9 cellular contexts compared by ENCODE assay signal in the genomic region with DNA sequence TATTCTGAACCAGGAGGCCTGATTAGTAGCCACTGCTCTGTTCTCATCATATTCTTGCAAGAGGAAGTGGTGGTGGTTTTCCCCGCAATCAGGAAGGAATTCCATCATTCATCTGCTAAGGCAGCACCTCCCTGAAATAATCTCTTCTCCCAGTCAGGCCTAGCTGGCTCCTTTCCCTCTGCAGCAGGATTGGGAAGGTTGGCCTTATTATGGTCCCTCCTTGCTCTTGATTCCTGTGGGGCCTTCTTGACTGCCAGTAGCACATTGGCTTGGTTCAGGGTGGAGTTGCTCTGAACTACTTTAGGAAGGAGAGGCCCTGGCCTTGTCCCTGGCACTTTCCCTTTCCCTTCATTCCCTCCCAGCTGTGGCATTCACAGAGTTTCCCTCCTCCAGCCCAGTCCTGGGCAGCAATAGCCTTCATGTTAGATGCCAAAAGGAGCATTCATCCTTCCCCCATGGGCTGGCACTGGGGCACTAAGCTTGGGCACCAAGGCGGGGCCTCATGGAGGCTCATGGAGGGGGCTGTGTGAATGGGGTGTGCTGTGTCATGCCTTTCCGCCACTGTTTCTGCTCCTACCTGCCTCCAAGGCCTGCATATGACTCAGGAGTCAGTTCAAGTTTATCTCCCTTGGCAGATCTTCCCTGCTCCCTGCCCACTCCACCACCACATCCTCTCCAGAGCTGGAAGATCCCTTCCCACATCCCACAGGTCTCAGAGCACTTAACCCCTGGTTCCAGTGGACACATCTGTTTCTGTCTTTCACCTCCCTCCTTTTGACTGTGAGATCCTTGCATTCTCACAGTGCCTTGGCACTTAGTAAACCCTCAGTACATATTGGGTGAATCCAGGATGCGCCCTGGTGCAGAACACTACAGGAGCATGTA. TPM values are rescaled to one million over a fixed set of nuclear protein-coding genes. Genes with fewer than 3 reads are reported as not detected.
DNase-seq lines count a peak whose midpoint lies in the region; TF ChIP-seq lines count a peak whose summit lies in the region.
"Had no signal": no experiment of that assay in that cellular context is flagged by ENCODE, and none has a peak within 500 bp of the region (broad histone marks: within the 10 kb centered on the region; RNA-seq: fewer than 3 reads in every experiment).

No MANE protein-coding gene starts in this region.

- no peak overlapping the region for H3K27ac ChIP-seq in tibial artery

- TF ChIP-seq POLR2A in NB4 (IDR thresholded peaks at IDR 0.05; ENCODE audit: extremely low read depth, insufficient read length): no peak

- H3K36me3 Mint-ChIP-seq in chondrocyte (ENCODE audit: low read depth): no peaks in the 10 kb centered on the region
- H3K36me3 Mint-ChIP-seq: brain had no signal

- TF ChIP-seq CTCF in NB4 (IDR thresholded peaks at IDR 0.05; ENCODE audit: low read depth, low read length) (no peak), chondrocyte (IDR thresholded peaks at IDR 0.05) (no peak), tibial artery (IDR thresholded peaks at IDR 0.05) (no peak)

- no peaks in the 10 kb centered on the region for H3K9me3 Mint-ChIP-seq in chondrocyte (ENCODE audit: low read depth)

- DNase-seq in Daoy (ENCODE audit: low read depth) (peak; percentile 97), NB4 (ENCODE audit: low read depth) (peak; percentile 21), chondrocyte (ENCODE audit: low spot score) (no peak), non-pigmented ciliary epithelial cell (ENCODE audit: low read depth) (peak; percentile 63), NCI-H774 (lab: John Stamatoyannopoulos, UW) (no peak), tibial artery (no peak), occipital lobe (lab: John Stamatoyannopoulos, UW) (no peak)
- no peak for DNase-seq in stimulated activated CD4-positive, alpha-beta T cell treated with anti-CD3 and anti-CD28 coated beads, Interleukin-1b, Interleukin-23, amount 100 ng/mL, for 48 hours

- H3K4me1 Mint-ChIP-seq in chondrocyte (ENCODE audit: low read depth): peaks cover 13% of the 10 kb centered on the region
- H3K4me1 Mint-ChIP-seq: brain had no signal

- H3K4me3 ChIP-seq in NB4 (ENCODE audit: low read depth, low read length) (no peak overlapping the region), tibial artery (no peak overlapping the region)

- intact Hi-C loops in tibial artery (cut with DNase I; ENCODE audit: low total_unique reads): no loop called here

- H3K27me3 ChIP-seq in tibial artery: no peaks in the 10 kb centered on the region

- H3K4me1 ChIP-seq in tibial artery: peaks cover 0 to 27% (median 17%) of the 10 kb centered on the region in 4 donors

- H3K9me3 ChIP-seq in tibial artery: no peaks in the 10 kb centered on the region

- no peaks in the 10 kb centered on the region for H3K36me3 ChIP-seq in tibial artery

- H3K27ac Mint-ChIP-seq in chondrocyte (ENCODE audit: unreplicated experiment): peak overlapping the region; percentile 32

- H3K27me3 Mint-ChIP-seq in chondrocyte (ENCODE audit: low read depth): no peaks in the 10 kb centered on the region

- H3K4me3 Mint-ChIP-seq in chondrocyte (ENCODE audit: unreplicated experiment): no peak overlapping the region
- H3K4me3 Mint-ChIP-seq: brain had no signal

RNA-seq across cellular contexts. Expression of gene CD44, which starts 27.6 kb away (rescaled TPM):
- 149 and 200 TPM in 2 replicates for total RNA-seq in Daoy (2014; rRNA removed; shearing (Covaris generic))
- total RNA-seq in chondrocyte (176 to 179 TPM (median 177 TPM) in 3 replicates), occipital lobe (6.2 TPM)

Comparison
In these comparisons a context has a peak if more than half of its experiments do, and no peak if none do; other contexts are left out.
1. DNase-seq: peak in Daoy (single experiment), NB4 (single experiment) and non-pigmented ciliary epithelial cell (single experiment); none in chondrocyte (single experiment), stimulated activated CD4-positive, alpha-beta T cell treated with anti-CD3 and anti-CD28 coated beads, Interleukin-1b, Interleukin-23, amount 100 ng/mL, for 48 hours (single experiment), NCI-H774 (single experiment), tibial artery (0 of 2) and occipital lobe (single experiment).
2. RNA of gene CD44, which starts 27.6 kb away (total RNA-seq): 149 to 200 TPM in Daoy and 176 to 179 TPM in chondrocyte; 6.2 TPM in occipital lobe (single experiment); every median in the first group is over 10 times any median in the second.